ENCODE assay signal across 8 cellular contexts in genomic region chr19:39031368-39032163, GRCh38. TPM values are rescaled to one million over a fixed set of nuclear protein-coding genes. Genes with fewer than 3 reads are reported as not detected.
DNase-seq lines count a peak whose midpoint lies in the region; ATAC-seq, FAIRE-seq and TF ChIP-seq lines count a peak whose summit lies in the region.

No MANE protein-coding gene starts in this region.

- ATAC-seq in CD4-positive, alpha-beta T cell (ENCODE audit: poor library complexity), result peak; percentile 90
- no peak for ATAC-seq in GM18858 (IDR thresholded peaks at IDR 0.05; ENCODE audit: unreplicated experiment)

- H3K27ac ChIP-seq in CD4-positive, alpha-beta T cell (ENCODE audit: low read depth, low read length), result no peak overlapping the region
- H3K27ac ChIP-seq in kidney (ENCODE audit: low read depth in 2 of 2, low read length in 2 of 2), result peak overlapping the region; percentile 67 to 70

- H3K27ac Mint-ChIP-seq in CD4-positive, alpha-beta T cell, result no peak overlapping the region

- H3K36me3 ChIP-seq in H7 (replicated peaks; ENCODE audit: control insufficient read depth, insufficient read depth, low read length) (peaks cover 9% of the 10 kb centered on the region), kidney (ENCODE audit: control insufficient read depth in 1 of 2, insufficient read depth in 2 of 2, low read length in 2 of 2) (no peaks in the 10 kb centered on the region)

- CTCF ChIA-PET in CD4-positive, alpha-beta T cell (lab: Charles Lee), result interaction anchor here (0.5 kb wide), 1 partner anchor 1526 kb away, joined by 4 read pairs; no protein-coding TSS in a partner anchor

- no peaks in the 10 kb centered on the region for H3K9me3 ChIP-seq in CD4-positive, alpha-beta T cell (ENCODE audit: control insufficient read depth, low read length)
- H3K9me3 ChIP-seq in kidney (ENCODE audit: control insufficient read depth in 1 of 2, low read length in 2 of 2), result no peaks in the 10 kb centered on the region

- intact Hi-C loops in CD4-positive, alpha-beta T cell (cut with DNase I, micrococcal nuclease), result no loop called here
- intact Hi-C loops in kidney (cut with DNase I), result no loop called here

- H3K4me1 ChIP-seq in kidney (ENCODE audit: control insufficient read depth in 1 of 2, insufficient read depth in 1 of 2, low read depth in 1 of 2, low read length in 2 of 2), result peaks cover 3 to 5% of the 10 kb centered on the region in 2 donors

- H3K9ac ChIP-seq in kidney (ENCODE audit: low read length in 2 of 2), result no peak overlapping the region

- H3K9me3 Mint-ChIP-seq in CD4-positive, alpha-beta T cell, result no peaks in the 10 kb centered on the region

- H3K4me3 ChIP-seq in H7 (ENCODE audit: insufficient read depth, low read depth, low read length), result peak overlapping the region; percentile 77
- peak overlapping the region; percentile 59 to 63 for H3K4me3 ChIP-seq in kidney (ENCODE audit: low read length in 2 of 2)

- H3K27me3 Mint-ChIP-seq in CD4-positive, alpha-beta T cell, result peaks cover 47% of the 10 kb centered on the region

- no peaks in the 10 kb centered on the region for H3K36me3 Mint-ChIP-seq in CD4-positive, alpha-beta T cell (ENCODE audit: low read depth)

- H3K27me3 ChIP-seq in CD4-positive, alpha-beta T cell (ENCODE audit: control insufficient read depth, insufficient read depth, low read length), result peaks cover 14% of the 10 kb centered on the region
- peaks cover 4% of the 10 kb centered on the region; the same call in 1 of the 2 replicates for H3K27me3 ChIP-seq in H7 (ENCODE audit: control insufficient read depth, insufficient read depth, low read length)

- DNase-seq in CD4-positive, alpha-beta T cell, result peak; percentile 53 to 78 (median 67)
- peak; percentile 99 for DNase-seq in H7
- DNase-seq in NCI-H2196 (lab: John Stamatoyannopoulos, UW; ENCODE audit: unreplicated experiment), result peak; percentile 98
- peak; percentile 54 for DNase-seq in activated CD4-positive, alpha-beta T cell treated with anti-CD3 and anti-CD28 coated beads for 1 hour
- DNase-seq in cerebellar nuclear complex (lab: John Stamatoyannopoulos, UW), result peak; percentile 43 to 74
- peak; percentile 97 for DNase-seq in kidney
- peak; percentile 51 to 64 for DNase-seq in stimulated activated CD4-positive, alpha-beta T cell treated with anti-CD3 and anti-CD28 coated beads, Interleukin-15, amount 100 ng/mL, for 1 hour (ENCODE audit: low read depth in 1 of 2, low spot score in 1 of 2)

- POLR2A ChIA-PET in CD4-positive, alpha-beta T cell (lab: Charles Lee), result interaction anchor here (0.7 kb wide), 1 partner anchor 629 kb away, joined by 3 read pairs; the partner anchor contains the start of gene FAM98C

- H3K4me3 Mint-ChIP-seq in CD4-positive, alpha-beta T cell, result peak overlapping the region; percentile 67

- no peak for TF ChIP-seq CTCF in CD4-positive, alpha-beta T cell (IDR thresholded peaks at IDR 0.05)
- TF ChIP-seq CTCF in kidney (IDR thresholded peaks at IDR 0.05; ENCODE audit: borderline replicate concordance, extremely low read depth, insufficient read depth), result no peak

- H3K4me1 Mint-ChIP-seq in CD4-positive, alpha-beta T cell (ENCODE audit: low read depth), result peaks cover 13% of the 10 kb centered on the region

- no peak for FAIRE-seq in kidney (lab: Jason Lieb, UNC)

RNA-seq across cellular contexts. Expression of gene FBXO27, which starts 0.8 kb away (rescaled TPM):
- under 1 TPM in 1 of 2 experiments, not detected in 1; 0.11 TPM for total RNA-seq in CD4-positive, alpha-beta T cell
- 4.0 and 5.5 TPM in 2 replicates for total RNA-seq in H7 (2014; rRNA removed; shearing (Covaris generic))
- total RNA-seq in kidney, result 8.3 TPM
- 7.8 TPM for polyA plus RNA-seq in kidney (ENCODE audit: insufficient read depth, low read depth, low replicate concordance)

RNA-seq across cellular contexts. Expression of gene ACP7, which starts 52.6 kb away (rescaled TPM):
- total RNA-seq in CD4-positive, alpha-beta T cell, result not detected
- 0.14 TPM in 1 of 2 replicates, not detected in the other for total RNA-seq in H7 (2014; rRNA removed; shearing (Covaris generic))
- not detected for total RNA-seq in kidney
- 0.13 TPM for polyA plus RNA-seq in kidney (ENCODE audit: insufficient read depth, low read depth, low replicate concordance)

RNA-seq across cellular contexts. Expression of gene FBXO17, which starts 56.0 kb away (rescaled TPM):
- not detected for total RNA-seq in CD4-positive, alpha-beta T cell
- total RNA-seq in H7 (2014; rRNA removed; shearing (Covaris generic)), result 22.2 and 25.3 TPM in 2 replicates
- total RNA-seq in kidney, result 32.3 TPM
- 44.3 TPM for polyA plus RNA-seq in kidney (ENCODE audit: insufficient read depth, low read depth, low replicate concordance)

Comparison
In these comparisons a context has a peak if more than half of its experiments do, and no peak if none do; other contexts are left out.
1. RNA of gene FBXO17, which starts 56.0 kb away (total RNA-seq): 32.3 TPM in kidney (single experiment) and 22.2 to 25.3 TPM in H7; not detected in CD4-positive, alpha-beta T cell; every median in the first group is over 10 times any median in the second.
2. Peak in every context shown above with its lines, with median percentiles within 50 percentile points of each other: DNase-seq.